Comparison of ENCODE assay signal across 8 cellular contexts in the genomic region with DNA sequence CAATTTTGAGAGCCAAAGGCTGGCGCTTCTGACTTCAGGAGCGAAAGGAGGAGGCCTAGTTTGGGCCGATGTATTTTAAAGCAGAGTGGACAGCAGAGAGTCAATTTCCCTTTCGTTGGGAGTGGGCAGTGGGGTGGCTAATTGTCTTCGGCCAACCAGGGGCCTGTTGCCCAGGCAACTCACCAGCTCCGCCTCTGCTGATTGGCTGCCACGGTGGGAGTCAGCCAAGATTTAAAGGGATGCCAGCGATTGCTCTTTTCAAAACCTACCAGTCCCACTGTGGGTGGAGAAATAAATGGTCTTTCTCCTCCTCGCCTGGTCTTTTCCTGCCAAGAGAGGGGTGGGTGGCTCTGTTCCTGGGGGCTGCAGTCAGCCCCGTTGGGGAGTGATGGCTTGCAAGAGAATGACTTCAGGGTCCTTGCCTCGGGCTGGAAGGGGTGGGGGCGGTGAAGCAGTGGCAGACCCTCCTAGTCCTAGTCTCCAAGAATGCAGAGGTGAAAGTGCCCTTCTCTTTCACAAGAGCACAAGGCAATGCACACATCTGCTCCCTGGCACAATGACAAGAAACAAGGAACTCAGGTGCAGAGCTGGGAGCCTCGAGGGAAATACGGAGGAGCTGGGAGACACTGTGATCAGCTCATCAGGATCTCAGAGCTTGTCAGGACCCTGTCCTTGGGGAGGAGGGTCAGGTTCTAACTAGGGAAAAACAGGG. TPM values are rescaled to one million over a fixed set of nuclear protein-coding genes. Genes with fewer than 3 reads are reported as not detected.
DNase-seq lines count a peak whose midpoint lies in the region; ATAC-seq and TF ChIP-seq lines count a peak whose summit lies in the region.

No MANE protein-coding gene starts in this region.

- H3K4me1 ChIP-seq in left lung = peaks cover 0 to 8% of the 10 kb centered on the region in 2 donors

- ATAC-seq in left lung (peak; percentile 4), HG03432 (IDR thresholded peaks at IDR 0.05; ENCODE audit: unreplicated experiment) (no peak)

- peak; percentile 43 for DNase-seq in AG20443 (ENCODE audit: low spot score)
- DNase-seq in NCI-H1092 (lab: John Stamatoyannopoulos, UW) = peak; percentile 69
- DNase-seq in left lung = no peak
- DNase-seq in NCI-H187 treated with DMSO at 0.1 percent for 48 hours (lab: John Stamatoyannopoulos, UW) = no peak
- no peak for DNase-seq in activated naive CD4-positive, alpha-beta T cell (lab: John Stamatoyannopoulos, UW)
- DNase-seq in NCI-H748 treated with DMSO at 0.1 percent for 48 hours (lab: John Stamatoyannopoulos, UW) = no peak

- TF ChIP-seq CTCF in brain (conservative IDR thresholded peaks at IDR 0.05) = no peak
- no peak for TF ChIP-seq CTCF in left lung (IDR thresholded peaks at IDR 0.05)

- peaks cover 0 to 6% (median 0%) of the 10 kb centered on the region in 5 experiments for H3K9me3 Mint-ChIP-seq in brain

- H3K27me3 ChIP-seq in left lung = peaks cover 0 to 19% of the 10 kb centered on the region in 2 donors

- peaks cover 11% of the 10 kb centered on the region for H3K27me3 Mint-ChIP-seq in brain

- H3K36me3 Mint-ChIP-seq in brain = peaks cover 8% of the 10 kb centered on the region

- no peaks in the 10 kb centered on the region for H3K9me3 ChIP-seq in left lung

- H3K4me3 Mint-ChIP-seq in brain = peak overlapping the region in 4 of 5 experiments; percentile 47 to 55 (median 48)

- no peak overlapping the region for H3K4me3 ChIP-seq in left lung

- no peak overlapping the region for H3K27ac ChIP-seq in left lung

- intact Hi-C loops in left lung (cut with DNase I) = no loop called here

- peak overlapping the region; percentile 88 to 98 (median 94) for H3K27ac Mint-ChIP-seq in brain

- peaks cover 26% of the 10 kb centered on the region for H3K4me1 Mint-ChIP-seq in brain

- H3K36me3 ChIP-seq in left lung = no peaks in the 10 kb centered on the region

RNA-seq across cellular contexts. Expression of gene RASAL1, which starts 37.7 kb away (rescaled TPM):
- polyA plus RNA-seq in brain (ENCODE audit: insufficient read depth, low read depth, low replicate concordance) = 12.3 TPM
- total RNA-seq in left lung = under 1 TPM; 0.17 to 0.24 TPM

RNA-seq across cellular contexts. Expression of gene DTX1, which starts 41.3 kb away (rescaled TPM):
- polyA plus RNA-seq in brain (ENCODE audit: insufficient read depth, low read depth, low replicate concordance) = 44.6 TPM
- total RNA-seq in left lung = 1 to 10 TPM in 1 of 2 donors, under 1 TPM in 1; 0.70 to 3.8 TPM

RNA-seq across cellular contexts. Expression of gene CFAP73, which starts 51.7 kb away (rescaled TPM):
- polyA plus RNA-seq in brain (ENCODE audit: insufficient read depth, low read depth, low replicate concordance) = not detected
- 1 to 10 TPM in 1 of 2 donors, not detected in 1; 4.3 TPM for total RNA-seq in left lung

Comparison
In these comparisons a context has a peak if more than half of its experiments do, and no peak if none do; other contexts are left out.
1. DNase-seq: peak in AG20443 (single experiment) and NCI-H1092 (single experiment); none in left lung (0 of 2), NCI-H187 treated with DMSO at 0.1 percent for 48 hours (single experiment), activated naive CD4-positive, alpha-beta T cell (0 of 4) and NCI-H748 treated with DMSO at 0.1 percent for 48 hours (single experiment).